Comparison of ENCODE assay signal across 14 cellular contexts in the genomic region with DNA sequence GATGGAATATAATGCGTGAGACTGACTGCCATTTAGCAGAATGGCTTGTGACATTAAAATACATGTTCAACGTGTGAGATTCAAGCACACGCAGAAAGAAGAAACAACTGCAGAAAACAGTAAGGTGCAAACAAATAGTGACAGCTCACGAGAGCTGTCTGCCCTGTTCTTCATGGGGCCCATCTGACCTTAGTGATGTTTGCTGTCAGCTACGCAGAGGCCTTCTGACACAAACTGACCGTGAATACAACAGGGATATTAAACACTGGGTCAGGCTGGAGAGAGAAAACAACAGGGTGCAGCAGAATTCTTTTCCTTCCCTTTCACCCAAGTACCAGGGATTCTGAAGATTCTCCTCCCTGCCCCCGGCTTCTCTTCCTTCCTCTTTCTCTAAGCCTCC. TPM values are rescaled to one million over a fixed set of nuclear protein-coding genes. Genes with fewer than 3 reads are reported as not detected.
"Had no signal": no experiment of that assay in that cellular context is flagged by ENCODE, and none has a peak within 500 bp of the region (broad histone marks: within the 10 kb centered on the region; RNA-seq: fewer than 3 reads in every experiment).

No MANE protein-coding gene starts in this region.

- H3K36me3 ChIP-seq: colonic mucosa, heart left ventricle, thyroid gland had no signal

- ATAC-seq: effector memory CD8-positive, alpha-beta T cell; foreskin keratinocyte; heart left ventricle; natural killer cell treated with Interleukin-12 subunit alpha and Interleukin-12 subunit beta and Interleukin-15 and Interleukin-18, amount 100 ng/mL, for 72 hours; T-helper 17 cell had no signal

- H3K27ac ChIP-seq: colonic mucosa, foreskin keratinocyte had no signal

- DNase-seq: activated CD4-positive, alpha-beta T cell treated with anti-CD3 and anti-CD28 coated beads, Interleukin-2, amount 10 ng/mL, durations not matched to agents 7 days and 5 days; activated CD4-positive, CD25-positive, alpha-beta regulatory T cell; activated CD8-positive, alpha-beta memory T cell treated with anti-CD3 and anti-CD28 coated beads for 24 hours; activated naive CD4-positive, alpha-beta T cell treated with Interleukin-2 at 50 U/mL for 16 hours; colonic mucosa; effector memory CD8-positive, alpha-beta T cell; erythroblast; foreskin keratinocyte; heart left ventricle; stimulated activated CD4-positive, alpha-beta T cell treated with anti-CD3 and anti-CD28 coated beads, Interleukin-4, amount 100 ng/mL, for 4 hours; T-helper 17 cell; thyroid gland had no signal

- H3K4me1 ChIP-seq: colonic mucosa, foreskin keratinocyte had no signal

- H3K4me3 ChIP-seq: colonic mucosa, thyroid gland had no signal

- H3K9me3 ChIP-seq: colonic mucosa, heart left ventricle, thyroid gland had no signal

- FAIRE-seq: TTC549 had no signal

- H3K27me3 ChIP-seq: thyroid gland had no signal

RNA-seq across cellular contexts. Expression of a gene that starts 2.2 kb away (rescaled TPM):
- total RNA-seq: activated CD4-positive, alpha-beta T cell treated with anti-CD3 and anti-CD28 coated beads, Interleukin-2, amount 10 ng/mL, durations not matched to agents 7 days and 5 days; natural killer cell treated with Interleukin-12 subunit alpha and Interleukin-12 subunit beta and Interleukin-15 and Interleukin-18, amount 100 ng/mL, for 72 hours; T-helper 17 cell had no signal
